7 cellular contexts compared by ENCODE assay signal in the genomic region with DNA sequence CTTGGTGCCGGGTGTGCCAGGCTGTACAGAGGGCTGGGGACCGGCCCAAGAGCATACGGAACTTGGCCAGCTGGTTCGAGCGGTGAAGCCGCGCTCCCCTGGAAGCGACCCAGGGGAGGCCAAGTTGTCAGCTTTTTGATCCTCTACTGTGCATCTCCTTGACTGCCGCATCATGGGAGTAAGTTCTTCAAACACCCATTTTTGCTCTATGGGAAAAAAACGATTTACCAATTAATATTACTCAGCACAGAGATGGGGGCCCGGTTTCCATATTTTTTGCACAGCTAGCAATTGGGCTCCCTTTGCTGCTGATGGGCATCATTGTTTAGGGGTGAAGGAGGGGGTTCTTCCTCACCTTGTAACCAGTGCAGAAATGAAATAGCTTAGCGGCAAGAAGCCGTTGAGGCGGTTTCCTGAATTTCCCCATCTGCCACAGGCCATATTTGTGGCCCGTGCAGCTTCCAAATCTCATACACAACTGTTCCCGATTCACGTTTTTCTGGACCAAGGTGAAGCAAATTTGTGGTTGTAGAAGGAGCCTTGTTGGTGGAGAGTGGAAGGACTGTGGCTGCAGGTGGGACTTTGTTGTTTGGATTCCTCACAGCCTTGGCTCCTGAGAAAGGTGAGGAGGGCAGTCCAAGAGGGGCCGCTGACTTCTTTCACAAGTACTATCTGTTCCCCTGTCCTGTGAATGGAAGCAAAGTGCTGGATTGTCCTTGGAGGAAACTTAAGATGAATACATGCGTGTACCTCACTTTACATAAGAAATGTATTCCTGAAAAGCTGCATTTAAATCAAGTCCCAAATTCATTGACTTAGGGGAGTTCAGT. TPM values are rescaled to one million over a fixed set of nuclear protein-coding genes. Genes with fewer than 3 reads are reported as not detected.
A peak's percentile ranks its signal among the peaks of the same experiment; 100 is the strongest.
DNase-seq lines count a peak whose midpoint lies in the region; ATAC-seq and TF ChIP-seq lines count a peak whose summit lies in the region.
"Had no signal": no experiment of that assay in that cellular context is flagged by ENCODE, and none has a peak within 500 bp of the region (broad histone marks: within the 10 kb centered on the region; RNA-seq: fewer than 3 reads in every experiment).

No MANE protein-coding gene starts in this region.

- H4K20me1 ChIP-seq in GM23338 (replicated peaks; ENCODE audit: insufficient read depth), result peaks cover 13% of the 10 kb centered on the region

- H3K27me3 Mint-ChIP-seq in GM23338 (ENCODE audit: insufficient read depth, low read depth, poor library complexity), result peaks cover 35% of the 10 kb centered on the region
- H3K27me3 Mint-ChIP-seq in activated naive CD8-positive, alpha-beta T cell treated with anti-CD3 and anti-CD28 coated beads, Interleukin-2, amount 10 ng/mL, durations not matched to agents 7 days and 5 days, result no peaks in the 10 kb centered on the region
- peaks cover 0 to 7% of the 10 kb centered on the region in 2 donors for H3K27me3 Mint-ChIP-seq in natural killer cell treated with Interleukin-12 subunit alpha and Interleukin-12 subunit beta and Interleukin-15 and Interleukin-18, amount 100 ng/mL, for 72 hours

- H3K27me3 ChIP-seq in GM23338 (ENCODE audit: insufficient read depth), result peaks cover 58% of the 10 kb centered on the region

- peak overlapping the region; percentile 81 for H3K4me3 Mint-ChIP-seq in GM23338
- H3K4me3 Mint-ChIP-seq in activated naive CD8-positive, alpha-beta T cell treated with anti-CD3 and anti-CD28 coated beads, Interleukin-2, amount 10 ng/mL, durations not matched to agents 7 days and 5 days, result peak overlapping the region; percentile 79
- peak overlapping the region; percentile 67 for H3K4me3 Mint-ChIP-seq in natural killer cell treated with Interleukin-12 subunit alpha and Interleukin-12 subunit beta and Interleukin-15 and Interleukin-18, amount 100 ng/mL, for 72 hours

- H3K9me3 Mint-ChIP-seq in GM23338, result peaks cover 2% of the 10 kb centered on the region; the same call in 2 of the 3 replicates
- H3K9me3 Mint-ChIP-seq in activated naive CD8-positive, alpha-beta T cell treated with anti-CD3 and anti-CD28 coated beads, Interleukin-2, amount 10 ng/mL, durations not matched to agents 7 days and 5 days, result no peaks in the 10 kb centered on the region
- H3K9me3 Mint-ChIP-seq in natural killer cell treated with Interleukin-12 subunit alpha and Interleukin-12 subunit beta and Interleukin-15 and Interleukin-18, amount 100 ng/mL, for 72 hours, result no peaks in the 10 kb centered on the region

- peaks cover 22% of the 10 kb centered on the region for H3K4me1 Mint-ChIP-seq in GM23338
- H3K4me1 Mint-ChIP-seq in activated naive CD8-positive, alpha-beta T cell treated with anti-CD3 and anti-CD28 coated beads, Interleukin-2, amount 10 ng/mL, durations not matched to agents 7 days and 5 days, result peaks cover 26% of the 10 kb centered on the region
- H3K4me1 Mint-ChIP-seq in natural killer cell treated with Interleukin-12 subunit alpha and Interleukin-12 subunit beta and Interleukin-15 and Interleukin-18, amount 100 ng/mL, for 72 hours (ENCODE audit: low read depth in 2 of 2), result peaks cover 33 to 34% of the 10 kb centered on the region in 2 donors

- peaks cover 20% of the 10 kb centered on the region for H3K4me1 ChIP-seq in GM23338 (ENCODE audit: insufficient read depth)

- DNase-seq in GM23338 (ENCODE audit: low spot score), result peak; percentile 24
- no peak for DNase-seq in activated naive CD8-positive, alpha-beta T cell treated with anti-CD3 and anti-CD28 coated beads, Interleukin-2, amount 10 ng/mL, durations not matched to agents 7 days and 5 days
- no peak for DNase-seq in natural killer cell treated with Interleukin-12 subunit alpha and Interleukin-12 subunit beta and Interleukin-15 and Interleukin-18, amount 100 ng/mL, for 72 hours (ENCODE audit: low spot score)
- no peak for DNase-seq in NK-92 treated with Interleukin-12 subunit alpha and Interleukin-12 subunit beta, amount 100 ng/mL, for 24 hours (lab: John Stamatoyannopoulos, UW)
- DNase-seq in central memory CD4-positive, alpha-beta T cell, result no peak
- DNase-seq: HCEC 1CT had no signal

- POLR2A ChIA-PET in activated naive CD8-positive, alpha-beta T cell treated with anti-CD3 and anti-CD28 coated beads, Interleukin-2, amount 10 ng/mL, durations not matched to agents 7 days and 5 days (lab: Charles Lee), result interaction anchor here (0.7 kb wide), 1 partner anchor 521 kb away, joined by 3 read pairs; the partner anchor contains the start of gene SRSF8

- no peak overlapping the region for H3K27ac ChIP-seq in GM23338 (ENCODE audit: low read depth)

- H3K4me3 ChIP-seq in GM23338, result peak overlapping the region; percentile 83

- no peaks in the 10 kb centered on the region for H3K9me2 ChIP-seq in GM23338 (ENCODE audit: insufficient read depth)

- H3K4me2 ChIP-seq in GM23338, result peak overlapping the region; percentile 95

- H3K36me3 ChIP-seq in GM23338 (ENCODE audit: insufficient read depth), result no peaks in the 10 kb centered on the region

- H2AFZ ChIP-seq in GM23338, result peak overlapping the region; percentile 82

- H3K36me3 Mint-ChIP-seq in GM23338 (ENCODE audit: low read depth), result no peaks in the 10 kb centered on the region
- peaks cover 13% of the 10 kb centered on the region for H3K36me3 Mint-ChIP-seq in activated naive CD8-positive, alpha-beta T cell treated with anti-CD3 and anti-CD28 coated beads, Interleukin-2, amount 10 ng/mL, durations not matched to agents 7 days and 5 days
- H3K36me3 Mint-ChIP-seq in natural killer cell treated with Interleukin-12 subunit alpha and Interleukin-12 subunit beta and Interleukin-15 and Interleukin-18, amount 100 ng/mL, for 72 hours, result no peaks in the 10 kb centered on the region

- no peak overlapping the region for H3K27ac Mint-ChIP-seq in GM23338
- peak overlapping the region; percentile 47 for H3K27ac Mint-ChIP-seq in activated naive CD8-positive, alpha-beta T cell treated with anti-CD3 and anti-CD28 coated beads, Interleukin-2, amount 10 ng/mL, durations not matched to agents 7 days and 5 days
- peak overlapping the region; percentile 40 to 53 for H3K27ac Mint-ChIP-seq in natural killer cell treated with Interleukin-12 subunit alpha and Interleukin-12 subunit beta and Interleukin-15 and Interleukin-18, amount 100 ng/mL, for 72 hours

- H3F3A ChIP-seq in GM23338 (replicated peaks; ENCODE audit: low read depth), result peaks cover 9% of the 10 kb centered on the region; the same call in 1 of the 2 replicates

- H3K79me2 ChIP-seq in GM23338 (replicated peaks; ENCODE audit: insufficient read depth), result peaks cover 5% of the 10 kb centered on the region

- ATAC-seq in GM23338, result no peak
- no peak for ATAC-seq in activated naive CD8-positive, alpha-beta T cell treated with anti-CD3 and anti-CD28 coated beads, Interleukin-2, amount 10 ng/mL, durations not matched to agents 7 days and 5 days (ENCODE audit: low read depth)
- no peak for ATAC-seq in natural killer cell treated with Interleukin-12 subunit alpha and Interleukin-12 subunit beta and Interleukin-15 and Interleukin-18, amount 100 ng/mL, for 72 hours
- no peak for ATAC-seq in GM18907 (IDR thresholded peaks at IDR 0.05; ENCODE audit: unreplicated experiment)

- TF ChIP-seq CTCF in GM23338 (conservative IDR thresholded peaks at IDR 0.05; ENCODE audit: low read depth in 2 of 2), result no peak

RNA-seq across cellular contexts. Expression of gene FUT4, which starts 2.1 kb away (rescaled TPM):
- 6.5 and 7.4 TPM in 2 replicates for total RNA-seq in GM23338 (2014; rRNA removed; shearing (Covaris generic))
- 2.3 and 2.4 TPM in 2 replicates for polyA plus RNA-seq in GM23338 (2016; fragmentation: Nextera tagmentation; extraction: Ambion mirVana)
- 1 to 10 TPM; 6.7 to 6.8 TPM for total RNA-seq in activated naive CD8-positive, alpha-beta T cell treated with anti-CD3 and anti-CD28 coated beads, Interleukin-2, amount 10 ng/mL, durations not matched to agents 7 days and 5 days
- total RNA-seq in natural killer cell treated with Interleukin-12 subunit alpha and Interleukin-12 subunit beta and Interleukin-15 and Interleukin-18, amount 100 ng/mL, for 72 hours, result 1 to 10 TPM; 6.5 to 6.7 TPM

RNA-seq across cellular contexts. Expression of gene PIWIL4, which starts 21.3 kb away (rescaled TPM):
- total RNA-seq in GM23338 (2014; rRNA removed; shearing (Covaris generic)), result 0.23 and 0.66 TPM in 2 replicates
- polyA plus RNA-seq in GM23338 (2016; fragmentation: Nextera tagmentation; extraction: Ambion mirVana), result 0.23 and 0.33 TPM in 2 replicates
- 1 to 10 TPM; 1.1 to 1.5 TPM for total RNA-seq in activated naive CD8-positive, alpha-beta T cell treated with anti-CD3 and anti-CD28 coated beads, Interleukin-2, amount 10 ng/mL, durations not matched to agents 7 days and 5 days
- total RNA-seq in natural killer cell treated with Interleukin-12 subunit alpha and Interleukin-12 subunit beta and Interleukin-15 and Interleukin-18, amount 100 ng/mL, for 72 hours, result 1 to 10 TPM in 1 of 2 donors, under 1 TPM in 1; 0.86 to 1.6 TPM

RNA-seq across cellular contexts. Expression of gene C11orf97, which starts 33.6 kb away (rescaled TPM):
- total RNA-seq in GM23338 (2014; rRNA removed; shearing (Covaris generic)), result not detected in 2 replicates
- polyA plus RNA-seq in GM23338 (2016; fragmentation: Nextera tagmentation; extraction: Ambion mirVana), result not detected in 2 replicates
- total RNA-seq in activated naive CD8-positive, alpha-beta T cell treated with anti-CD3 and anti-CD28 coated beads, Interleukin-2, amount 10 ng/mL, durations not matched to agents 7 days and 5 days, result not detected
- not detected for total RNA-seq in natural killer cell treated with Interleukin-12 subunit alpha and Interleukin-12 subunit beta and Interleukin-15 and Interleukin-18, amount 100 ng/mL, for 72 hours

RNA-seq across cellular contexts. Expression of gene ANKRD49, which starts 52.1 kb away (rescaled TPM):
- 16.0 and 16.6 TPM in 2 replicates for total RNA-seq in GM23338 (2014; rRNA removed; shearing (Covaris generic))
- 30.4 and 35.2 TPM in 2 replicates for polyA plus RNA-seq in GM23338 (2016; fragmentation: Nextera tagmentation; extraction: Ambion mirVana)
- 10 to 100 TPM; 36.1 to 37.0 TPM for total RNA-seq in activated naive CD8-positive, alpha-beta T cell treated with anti-CD3 and anti-CD28 coated beads, Interleukin-2, amount 10 ng/mL, durations not matched to agents 7 days and 5 days
- total RNA-seq in natural killer cell treated with Interleukin-12 subunit alpha and Interleukin-12 subunit beta and Interleukin-15 and Interleukin-18, amount 100 ng/mL, for 72 hours, result 10 to 100 TPM; 18.0 to 23.7 TPM

RNA-seq across cellular contexts. Expression of gene MRE11, which starts 52.2 kb away (rescaled TPM):
- 36.5 and 38.5 TPM in 2 replicates for total RNA-seq in GM23338 (2014; rRNA removed; shearing (Covaris generic))
- 17.3 and 23.3 TPM in 2 replicates for polyA plus RNA-seq in GM23338 (2016; fragmentation: Nextera tagmentation; extraction: Ambion mirVana)
- 10 to 100 TPM; 40.8 to 41.1 TPM for total RNA-seq in activated naive CD8-positive, alpha-beta T cell treated with anti-CD3 and anti-CD28 coated beads, Interleukin-2, amount 10 ng/mL, durations not matched to agents 7 days and 5 days
- total RNA-seq in natural killer cell treated with Interleukin-12 subunit alpha and Interleukin-12 subunit beta and Interleukin-15 and Interleukin-18, amount 100 ng/mL, for 72 hours, result 10 to 100 TPM; 27.7 to 57.7 TPM
